Comparison of ENCODE assay signal across 1 cellular context in genomic region chr4:55345980-55346850, GRCh38.
TF ChIP-seq lines count a peak whose summit lies in the region.

Gene SRD5A3, plus strand, starts transcription at chr4:55346242. Its CDS starts 95 bp downstream, at chr4:55346337.

TF ChIP-seq in HepG2, 621 proteins besides CTCF, POLR2A, EP300 and RAD21 (continued from another document):
- TF ChIP-seq ZNF891 (CRISPR knock-in tag; IDR thresholded peaks at IDR 0.05) (peak; percentile 22; the same call in 1 of the 2 replicates), CBFB (CRISPR knock-in tag; IDR thresholded peaks at IDR 0.05) (no peak; the same call in 1 of the 2 replicates), ZNF629 (CRISPR knock-in tag; conservative IDR thresholded peaks at IDR 0.05) (peak; percentile 52; the same call in 1 of the 2 replicates), FOXO1 (CRISPR knock-in tag; IDR thresholded peaks at IDR 0.05) (peak; percentile 31), MAZ (IDR thresholded peaks at IDR 0.05; ENCODE audit: borderline replicate concordance, low read depth, low read length) (0 out of 2 replicates have a peak, but pooled peaks have one; percentile 40), MAZ (CRISPR knock-in tag; IDR thresholded peaks at IDR 0.05; ENCODE audit: low read depth) (peak; percentile 80), SP140L (CRISPR knock-in tag; IDR thresholded peaks at IDR 0.05; ENCODE audit: borderline replicate concordance) (peak; percentile 44; the same call in 1 of the 2 replicates), CREM (IDR thresholded peaks at IDR 0.05) (no peak), CREM (CRISPR knock-in tag; IDR thresholded peaks at IDR 0.05) (no peak), CCAR2 (optimal IDR thresholded peaks at IDR 0.05; ENCODE audit: low read depth, low read length) (no peak), WIZ (CRISPR knock-in tag; IDR thresholded peaks at IDR 0.05) (0 out of 2 replicates have a peak, but pooled peaks have one; percentile 26), FOXM1 (CRISPR knock-in tag; IDR thresholded peaks at IDR 0.05) (no peak), AKAP8 (CRISPR knock-in tag; IDR thresholded peaks at IDR 0.05) (no peak; the same call in 1 of the 2 replicates), ZNF496 (CRISPR knock-in tag; IDR thresholded peaks at IDR 0.05; ENCODE audit: insufficient replicate concordance) (no peak), PRMT3 (CRISPR knock-in tag; IDR thresholded peaks at IDR 0.05; ENCODE audit: borderline replicate concordance, low read depth) (peak; percentile 65; the same call in 1 of the 2 replicates), POLR2G (IDR thresholded peaks at IDR 0.05; ENCODE audit: low read depth, low read length) (peak; percentile 91), ZNF251 (CRISPR knock-in tag; IDR thresholded peaks at IDR 0.05) (no peak), ZNF788 (CRISPR knock-in tag; IDR thresholded peaks at IDR 0.05; ENCODE audit: borderline replicate concordance) (peak; percentile 69; the same call in 1 of the 2 replicates), CEBPG (CRISPR knock-in tag; IDR thresholded peaks at IDR 0.05) (no peak), ZNF205 (CRISPR knock-in tag; IDR thresholded peaks at IDR 0.05) (no peak), ZNF264 (CRISPR knock-in tag; IDR thresholded peaks at IDR 0.05) (no peak), ARNT2 (CRISPR knock-in tag; IDR thresholded peaks at IDR 0.05; ENCODE audit: low read depth) (peak; percentile 85)
